ENCODE assay signal across 15 cellular contexts in genomic region chr1:78339490-78339889, GRCh38.
DNase-seq lines count a peak whose midpoint lies in the region; TF ChIP-seq lines count a peak whose summit lies in the region.
"Had no signal": no experiment of that assay in that cellular context is flagged by ENCODE, and none has a peak within 500 bp of the region (broad histone marks: within the 10 kb centered on the region; RNA-seq: fewer than 3 reads in every experiment).

No MANE protein-coding gene starts in this region.

- intact Hi-C loops in activated T-helper 2 cell treated with anti-CD3 and anti-CD28 coated beads, Interferon-gamma antibody, Interleukin-2, Interleukin-4, amounts not matched to agents 10 μg/mL and 5 μg/mL and 100 μg/mL, durations not matched to agents 14 hours and 24 hours and 36 hours (cut with micrococcal nuclease), result no loop called here

- peak; percentile 84 for DNase-seq in EL
- peak; percentile 64 for DNase-seq in MG63
- DNase-seq in chondrocyte (ENCODE audit: low spot score), result no peak
- DNase-seq in myocyte (ENCODE audit: low read depth), result peak; percentile 17
- no peak for DNase-seq in NCI-H69 (lab: John Stamatoyannopoulos, UW)
- DNase-seq in activated CD4-positive, alpha-beta memory T cell treated with anti-CD3 and anti-CD28 coated beads, Interleukin-2, amount 10 ng/mL, durations not matched to agents 7 days and 5 days, result no peak
- DNase-seq in NCI-H1105 treated with DMSO at 0.1 percent for 48 hours (lab: John Stamatoyannopoulos, UW), result no peak
- no peak for DNase-seq in activated T-helper 2 cell treated with anti-CD3 and anti-CD28 coated beads, Interferon-gamma antibody, Interleukin-2, Interleukin-4, amounts not matched to agents 10 μg/mL and 5 μg/mL and 100 μg/mL, durations not matched to agents 14 hours and 24 hours and 36 hours (ENCODE audit: low spot score)
- DNase-seq: activated T-cell treated with anti-CD3 and anti-CD28 coated beads for 4 hours; body of pancreas; CD8-positive, alpha-beta memory T cell; NCI-H1105; NCI-H526 treated with DMSO at 0.1 percent for 48 hours; retina; Right ventricle myocardium superior had no signal

- peak overlapping the region; percentile 69 for H3K27ac Mint-ChIP-seq in chondrocyte (ENCODE audit: unreplicated experiment)
- H3K27ac Mint-ChIP-seq in activated CD4-positive, alpha-beta memory T cell treated with anti-CD3 and anti-CD28 coated beads, Interleukin-2, amount 10 ng/mL, durations not matched to agents 7 days and 5 days, result no peak overlapping the region
- H3K27ac Mint-ChIP-seq in activated T-helper 2 cell treated with anti-CD3 and anti-CD28 coated beads, Interferon-gamma antibody, Interleukin-2, Interleukin-4, amounts not matched to agents 10 μg/mL and 5 μg/mL and 100 μg/mL, durations not matched to agents 14 hours and 24 hours and 36 hours, result no peak overlapping the region
- H3K27ac Mint-ChIP-seq: CD8-positive, alpha-beta memory T cell had no signal

- H3K27me3 Mint-ChIP-seq in chondrocyte (ENCODE audit: low read depth), result no peaks in the 10 kb centered on the region
- no peaks in the 10 kb centered on the region for H3K27me3 Mint-ChIP-seq in activated CD4-positive, alpha-beta memory T cell treated with anti-CD3 and anti-CD28 coated beads, Interleukin-2, amount 10 ng/mL, durations not matched to agents 7 days and 5 days
- H3K27me3 Mint-ChIP-seq in activated T-helper 2 cell treated with anti-CD3 and anti-CD28 coated beads, Interferon-gamma antibody, Interleukin-2, Interleukin-4, amounts not matched to agents 10 μg/mL and 5 μg/mL and 100 μg/mL, durations not matched to agents 14 hours and 24 hours and 36 hours (ENCODE audit: low read depth), result no peaks in the 10 kb centered on the region

- H3K36me3 ChIP-seq in MG63, result no peaks in the 10 kb centered on the region; the same call in none of the 2 replicates

- no peak for TF ChIP-seq CTCF in chondrocyte (IDR thresholded peaks at IDR 0.05)

- no peak overlapping the region for H3K4me3 Mint-ChIP-seq in chondrocyte (ENCODE audit: unreplicated experiment)
- H3K4me3 Mint-ChIP-seq in activated CD4-positive, alpha-beta memory T cell treated with anti-CD3 and anti-CD28 coated beads, Interleukin-2, amount 10 ng/mL, durations not matched to agents 7 days and 5 days, result no peak overlapping the region
- no peak overlapping the region for H3K4me3 Mint-ChIP-seq in activated T-helper 2 cell treated with anti-CD3 and anti-CD28 coated beads, Interferon-gamma antibody, Interleukin-2, Interleukin-4, amounts not matched to agents 10 μg/mL and 5 μg/mL and 100 μg/mL, durations not matched to agents 14 hours and 24 hours and 36 hours (ENCODE audit: low read depth)
- H3K4me3 Mint-ChIP-seq: CD8-positive, alpha-beta memory T cell had no signal

- CTCF ChIA-PET in activated CD4-positive, alpha-beta memory T cell treated with anti-CD3 and anti-CD28 coated beads, Interleukin-2, amount 10 ng/mL, durations not matched to agents 7 days and 5 days (lab: Charles Lee), result no interaction called here

- H3K4me1 Mint-ChIP-seq in chondrocyte (ENCODE audit: low read depth), result peaks cover 18% of the 10 kb centered on the region
- H3K4me1 Mint-ChIP-seq in activated CD4-positive, alpha-beta memory T cell treated with anti-CD3 and anti-CD28 coated beads, Interleukin-2, amount 10 ng/mL, durations not matched to agents 7 days and 5 days, result no peaks in the 10 kb centered on the region
- H3K4me1 Mint-ChIP-seq in activated T-helper 2 cell treated with anti-CD3 and anti-CD28 coated beads, Interferon-gamma antibody, Interleukin-2, Interleukin-4, amounts not matched to agents 10 μg/mL and 5 μg/mL and 100 μg/mL, durations not matched to agents 14 hours and 24 hours and 36 hours (ENCODE audit: low read depth), result peaks cover 2% of the 10 kb centered on the region
- H3K4me1 Mint-ChIP-seq: CD8-positive, alpha-beta memory T cell had no signal

- H3K9me3 ChIP-seq in MG63, result peaks cover 11% of the 10 kb centered on the region
- H3K9me3 ChIP-seq: body of pancreas had no signal

- H3K9me3 Mint-ChIP-seq in chondrocyte (ENCODE audit: low read depth), result peaks cover 3% of the 10 kb centered on the region
- no peaks in the 10 kb centered on the region for H3K9me3 Mint-ChIP-seq in activated CD4-positive, alpha-beta memory T cell treated with anti-CD3 and anti-CD28 coated beads, Interleukin-2, amount 10 ng/mL, durations not matched to agents 7 days and 5 days
- no peaks in the 10 kb centered on the region for H3K9me3 Mint-ChIP-seq in activated T-helper 2 cell treated with anti-CD3 and anti-CD28 coated beads, Interferon-gamma antibody, Interleukin-2, Interleukin-4, amounts not matched to agents 10 μg/mL and 5 μg/mL and 100 μg/mL, durations not matched to agents 14 hours and 24 hours and 36 hours

- no peaks in the 10 kb centered on the region for H3K36me3 Mint-ChIP-seq in chondrocyte (ENCODE audit: low read depth)
- H3K36me3 Mint-ChIP-seq in activated CD4-positive, alpha-beta memory T cell treated with anti-CD3 and anti-CD28 coated beads, Interleukin-2, amount 10 ng/mL, durations not matched to agents 7 days and 5 days (ENCODE audit: low read depth), result no peaks in the 10 kb centered on the region
- no peaks in the 10 kb centered on the region for H3K36me3 Mint-ChIP-seq in activated T-helper 2 cell treated with anti-CD3 and anti-CD28 coated beads, Interferon-gamma antibody, Interleukin-2, Interleukin-4, amounts not matched to agents 10 μg/mL and 5 μg/mL and 100 μg/mL, durations not matched to agents 14 hours and 24 hours and 36 hours (ENCODE audit: low read depth)
- H3K36me3 Mint-ChIP-seq: CD8-positive, alpha-beta memory T cell had no signal

- no peak overlapping the region for H3K4me3 ChIP-seq in MG63
- H3K4me3 ChIP-seq: body of pancreas had no signal

- POLR2A ChIA-PET in activated CD4-positive, alpha-beta memory T cell treated with anti-CD3 and anti-CD28 coated beads, Interleukin-2, amount 10 ng/mL, durations not matched to agents 7 days and 5 days (lab: Charles Lee), result no interaction called here

- H3K27me3 ChIP-seq in MG63, result no peaks in the 10 kb centered on the region
- H3K27me3 ChIP-seq: body of pancreas had no signal

Comparison
In these comparisons a context has a peak if more than half of its experiments do, and no peak if none do; other contexts are left out.
1. DNase-seq: peak in EL (single experiment), MG63 (single experiment) and myocyte (single experiment); none in chondrocyte (single experiment), NCI-H69 (single experiment), activated CD4-positive, alpha-beta memory T cell treated with anti-CD3 and anti-CD28 coated beads, Interleukin-2, amount 10 ng/mL, durations not matched to agents 7 days and 5 days (single experiment), NCI-H1105 treated with DMSO at 0.1 percent for 48 hours (single experiment) and activated T-helper 2 cell treated with anti-CD3 and anti-CD28 coated beads, Interferon-gamma antibody, Interleukin-2, Interleukin-4, amounts not matched to agents 10 μg/mL and 5 μg/mL and 100 μg/mL, durations not matched to agents 14 hours and 24 hours and 36 hours (single experiment).